Comparison of ENCODE assay signal across 1 cellular context in the genomic region with DNA sequence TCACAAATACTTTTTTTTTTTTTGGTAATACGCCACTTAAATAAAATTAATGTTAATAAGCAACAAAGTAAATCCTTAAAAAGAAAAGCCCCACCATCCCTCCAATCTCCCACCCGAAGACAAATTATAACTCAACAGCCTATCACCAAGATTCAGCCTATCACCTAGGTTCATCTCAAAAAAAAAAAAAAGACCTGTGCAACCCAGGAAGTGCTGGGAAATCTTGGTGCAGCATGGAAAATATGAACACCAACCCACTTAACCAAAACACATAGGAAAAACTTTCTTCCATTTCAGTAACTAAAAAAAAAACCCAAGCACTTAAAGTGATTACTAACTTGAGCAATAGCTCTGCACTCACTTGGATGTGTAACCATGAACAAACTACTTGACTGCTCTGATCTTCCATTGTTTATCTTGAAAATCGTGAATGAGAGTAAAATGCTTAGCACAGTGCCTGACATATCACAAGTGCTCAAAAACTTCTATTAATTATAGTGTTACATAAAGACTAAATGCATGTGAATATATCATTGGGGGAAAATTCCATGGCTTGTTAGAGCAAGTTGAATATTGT.
TF ChIP-seq lines count a peak whose summit lies in the region.

No MANE protein-coding gene starts in this region.

TF ChIP-seq in IMR-90, 13 proteins besides CTCF, POLR2A, EP300 and RAD21:
- TF ChIP-seq CEBPB (IDR thresholded peaks at IDR 0.05; ENCODE audit: low read depth, low read length) (no peak), FOS (IDR thresholded peaks at IDR 0.05; ENCODE audit: low read depth, low read length) (no peak), SMC3 (IDR thresholded peaks at IDR 0.05; ENCODE audit: low read depth, low read length) (no peak), CHD1 (IDR thresholded peaks at IDR 0.05; ENCODE audit: low read depth, low read length) (no peak), BHLHE40 (IDR thresholded peaks at IDR 0.05; ENCODE audit: low read depth, low read length) (no peak), RFX5 (IDR thresholded peaks at IDR 0.05; ENCODE audit: low read depth, low read length) (no peak), MAZ (IDR thresholded peaks at IDR 0.05; ENCODE audit: borderline replicate concordance, low read depth, low read length) (no peak), MXI1 (IDR thresholded peaks at IDR 0.05; ENCODE audit: borderline replicate concordance, low read depth, low read length) (no peak), RCOR1 (IDR thresholded peaks at IDR 0.05; ENCODE audit: insufficient replicate concordance, low read length) (no peak), ELK1 (IDR thresholded peaks at IDR 0.05; ENCODE audit: borderline replicate concordance, low read depth, low read length) (no peak), MAFK (IDR thresholded peaks at IDR 0.05; ENCODE audit: low read depth, low read length) (no peak), NFE2L2 (IDR thresholded peaks at IDR 0.05; ENCODE audit: low read depth, low read length) (no peak), USF2 (IDR thresholded peaks at IDR 0.05; ENCODE audit: low read depth, low read length) (no peak)
TF ChIP-seq in IMR-90: peak in this region for 0.
